Comparison of ENCODE assay signal across 1 cellular context in genomic region chr16:30434852-30435251, GRCh38.
TF ChIP-seq lines count a peak whose summit lies in the region.

No MANE protein-coding gene starts in this region.

TF ChIP-seq in H1, 55 proteins besides CTCF, POLR2A, EP300 and RAD21:
- TF ChIP-seq MAX (IDR thresholded peaks at IDR 0.05): no peak
- TF ChIP-seq KDM5A (IDR thresholded peaks at IDR 0.05; ENCODE audit: low read length): no peak
- no peak for TF ChIP-seq KDM4A (IDR thresholded peaks at IDR 0.05; ENCODE audit: low read depth, low read length, severe bottlenecking)
- TF ChIP-seq CREB1 (IDR thresholded peaks at IDR 0.05): no peak
- no peak for TF ChIP-seq GTF2F1 (IDR thresholded peaks at IDR 0.05; ENCODE audit: borderline replicate concordance, low read depth, low read length)
- no peak for TF ChIP-seq HDAC6 (IDR thresholded peaks at IDR 0.05; ENCODE audit: low read depth, low read length)
- TF ChIP-seq BACH1 (IDR thresholded peaks at IDR 0.05; ENCODE audit: low read length): no peak
- TF ChIP-seq NRF1 (IDR thresholded peaks at IDR 0.05; ENCODE audit: low read depth, low read length): no peak
- no peak for TF ChIP-seq CHD1 (IDR thresholded peaks at IDR 0.05; ENCODE audit: low read depth, low read length)
- TF ChIP-seq SP1 (IDR thresholded peaks at IDR 0.05; ENCODE audit: low read depth, low read length): no peak
TF ChIP-seq in H1: peak in this region for 0.
